In the genomic region with DNA sequence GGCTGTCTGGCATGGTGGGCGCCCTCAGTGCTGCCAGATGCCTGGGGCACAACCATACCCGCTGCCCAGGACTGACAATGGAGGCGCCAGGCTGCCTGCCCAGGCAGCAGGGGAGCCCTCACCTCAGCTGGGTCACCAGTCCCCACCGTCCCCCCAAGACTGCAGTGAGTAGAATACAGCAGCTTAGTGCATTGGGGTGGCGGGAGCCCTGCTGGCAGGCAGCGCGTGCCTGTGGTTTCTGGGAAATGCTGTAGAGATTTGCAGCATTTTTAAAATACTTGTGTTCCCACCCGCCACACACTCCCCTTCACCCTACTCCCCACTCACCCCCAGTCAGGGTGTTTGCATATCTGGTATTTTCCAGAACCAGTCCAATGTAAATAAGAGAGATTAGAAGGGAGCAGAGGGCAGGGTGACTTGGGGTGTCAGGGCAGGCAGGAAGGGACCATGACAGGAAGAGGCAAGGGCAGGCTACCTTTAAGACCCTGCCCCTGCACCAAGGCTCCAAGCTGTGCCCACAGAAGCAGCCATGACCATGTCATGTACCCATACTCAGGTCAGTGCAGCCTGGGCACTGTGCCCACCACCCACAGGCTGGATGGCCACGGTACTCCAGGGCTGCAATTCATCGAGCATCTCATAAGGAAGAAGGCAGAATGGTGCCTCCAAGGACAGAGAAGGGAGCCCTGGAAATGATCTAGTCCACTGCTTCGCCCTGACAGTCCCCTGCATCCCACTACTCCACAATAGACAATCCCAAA, we compare ENCODE assay signal across 10 cellular contexts. TPM values are rescaled to one million over a fixed set of nuclear protein-coding genes. Genes with fewer than 3 reads are reported as not detected.
A peak's percentile ranks its signal among the peaks of the same experiment; 100 is the strongest.
DNase-seq lines count a peak whose midpoint lies in the region; ATAC-seq, FAIRE-seq and TF ChIP-seq lines count a peak whose summit lies in the region.
"Had no signal": no experiment of that assay in that cellular context is flagged by ENCODE, and none has a peak within 500 bp of the region (broad histone marks: within the 10 kb centered on the region; RNA-seq: fewer than 3 reads in every experiment).

No MANE protein-coding gene starts in this region.

- peak in 2 of 3 donors; percentile 63 to 66 for DNase-seq in right cardiac atrium
- no peak for DNase-seq in left cardiac atrium
- DNase-seq in astrocyte of the hippocampus (ENCODE audit: low read depth, low spot score): peak; percentile 94
- DNase-seq in HepG2 (ENCODE audit: low spot score): peak; percentile 88
- no peak for DNase-seq in GM10266 (ENCODE audit: extremely low spot score)
- no peak for DNase-seq in NCI-H82 (lab: John Stamatoyannopoulos, UW)
- no peak for DNase-seq in activated CD8-positive, alpha-beta memory T cell treated with anti-CD3 and anti-CD28 coated beads, Interleukin-2, amount 50 U/mL, for 48 hours
- DNase-seq: activated CD4-positive, alpha-beta T cell treated with anti-CD3 and anti-CD28 coated beads for 4 hours had no signal

- peak overlapping the region; percentile 54 for H3K9ac ChIP-seq in HepG2 (ENCODE audit: insufficient read depth, low read depth, low read length)
- H3K9ac ChIP-seq: parathyroid adenoma had no signal

- ATAC-seq in right cardiac atrium (no peak), left cardiac atrium (no peak), HepG2 (peak; percentile 54), GM21619 (IDR thresholded peaks at IDR 0.05; ENCODE audit: unreplicated experiment) (no peak)

- no peak overlapping the region for H2AFZ ChIP-seq in HepG2 (ENCODE audit: low read length)
- H2AFZ ChIP-seq: parathyroid adenoma had no signal

- peaks cover 87% of the 10 kb centered on the region for H3K79me2 ChIP-seq in HepG2 (ENCODE audit: insufficient read depth, low read length)

- H3K27me3 ChIP-seq in right cardiac atrium (ENCODE audit: control insufficient read depth, insufficient read depth): no peaks in the 10 kb centered on the region
- H3K27me3 ChIP-seq in HepG2 (ENCODE audit: control insufficient read depth in 1 of 2, insufficient read depth in 2 of 2, low read length in 2 of 2): no peaks in the 10 kb centered on the region

- no TSS peak for BruUV-seq in HepG2 (replicated peaks; lab: Mats Ljungman, UMichigan)

- TF ChIP-seq CTCF in HepG2 (CRISPR knock-in tag; IDR thresholded peaks at IDR 0.05) (no peak), GM10266 (IDR thresholded peaks at IDR 0.05; ENCODE audit: control insufficient read depth, insufficient read depth, low read depth, missing control alignments) (no peak)

- POLR2A ChIA-PET in HepG2 (lab: Yijun Ruan, JAX): interaction anchor here (21.6 kb wide), 1 partner anchor 19 kb away, joined by 618 read pairs; the partner anchor contains the start of gene MYO18A

- H3K9me3 ChIP-seq in right cardiac atrium (ENCODE audit: control insufficient read depth, low read length) (no peaks in the 10 kb centered on the region), HepG2 (ENCODE audit: low read length) (no peaks in the 10 kb centered on the region)

- H3K4me3 ChIP-seq in right cardiac atrium (ENCODE audit: low read length) (no peak overlapping the region), HepG2 (replicated peaks in 1 of 3; ENCODE audit: insufficient read depth in 1 of 3, low read depth in 2 of 3, low read length in 3 of 3) (peak overlapping the region in 1 of 3 experiments; percentile 44; a peak in 1 of 6 replicates)

- H3K4me2 ChIP-seq in HepG2 (ENCODE audit: low read depth, low read length): peak overlapping the region; percentile 71

- peak; percentile 51 for FAIRE-seq in HepG2 (lab: Jason Lieb, UNC)

- peaks cover 6 to 23% of the 10 kb centered on the region in 2 experiments; a peak in 4 of 5 replicates for H3K36me3 ChIP-seq in HepG2 (replicated peaks in 1 of 2; ENCODE audit: control insufficient read depth in 1 of 2, insufficient read depth in 2 of 2, low read length in 2 of 2)

- intact Hi-C loops in right cardiac atrium (cut with DNase I): loop anchor here in 1 of 4 donors (10.0 kb wide), 1 partner anchor 126 kb away; no protein-coding TSS in a partner anchor
- intact Hi-C loops in left cardiac atrium (cut with DNase I): loop anchor here in 1 of 2 donors (10.0 kb wide), 1 partner anchor 56 kb away; no protein-coding TSS in a partner anchor
- intact Hi-C loops in HepG2 (cut with micrococcal nuclease; ENCODE audit: unreplicated experiment): loop anchor here (10.0 kb wide), 1 partner anchor 136 kb away; the partner anchor contains the start of gene NUFIP2

- peaks cover 15% of the 10 kb centered on the region for H4K20me1 ChIP-seq in HepG2 (ENCODE audit: insufficient read depth, low read length)

- H3K4me1 ChIP-seq in right cardiac atrium (ENCODE audit: control insufficient read depth, insufficient read depth, low read length) (peaks cover 51% of the 10 kb centered on the region), HepG2 (ENCODE audit: insufficient read depth, low read length) (peaks cover 93% of the 10 kb centered on the region)

- TF ChIP-seq EP300 in HepG2 (IDR thresholded peaks at IDR 0.05; ENCODE audit: low read depth in 2 of 2, low read length in 2 of 2) (peak in 1 of 2 experiments; percentile 86; a peak in 2 of 4 replicates), HepG2 (CRISPR knock-in tag; IDR thresholded peaks at IDR 0.05; ENCODE audit: borderline replicate concordance) (peak; percentile 73)

- H3K27ac ChIP-seq in right cardiac atrium (ENCODE audit: low read length) (no peak overlapping the region), HepG2 (ENCODE audit: extremely low read length, insufficient read depth, low read length) (peak overlapping the region; percentile 73)

- 69% methylated on average over 11 of the region's 11 CpGs for WGBS in right cardiac atrium
- 33% methylated on average over 4 of the region's 11 CpGs for WGBS in HepG2 (ENCODE audit: low lambda C conversion rate)

- in situ Hi-C loops in HepG2 (cut with HindIII; ENCODE audit: extremely low pct_ligation_motif_present, low pct_unique_long_range_greater_than_20kb): no loop called here

- no peak for TF ChIP-seq POLR2A in HepG2 (IDR thresholded peaks at IDR 0.05; ENCODE audit: insufficient read depth in 1 of 2, low read depth in 2 of 2, low read length in 2 of 2)

- CTCF ChIA-PET in HepG2 (lab: Yijun Ruan, JAX; ENCODE audit: low intra/inter-chr PET ratio, low total read pairs): no interaction called here

- TF ChIP-seq RAD21 in HepG2 (CRISPR knock-in tag; IDR thresholded peaks at IDR 0.05): no peak

TF ChIP-seq in HepG2, 621 proteins besides CTCF, POLR2A, EP300 and RAD21 (continues in another document):
- TF ChIP-seq GABPA (IDR thresholded peaks at IDR 0.05; ENCODE audit: low read depth, low read length) (no peak), GABPA (CRISPR knock-in tag; IDR thresholded peaks at IDR 0.05; ENCODE audit: low read depth) (peak; percentile 57), ZNF709 (CRISPR knock-in tag; IDR thresholded peaks at IDR 0.05) (no peak), TFDP2 (CRISPR knock-in tag; IDR thresholded peaks at IDR 0.05) (0 out of 2 replicates have a peak, but pooled peaks have one; percentile 33), ZFP36L2 (CRISPR knock-in tag; IDR thresholded peaks at IDR 0.05) (no peak), DPF2 (CRISPR knock-in tag; IDR thresholded peaks at IDR 0.05; ENCODE audit: borderline replicate concordance, low read depth) (peak; percentile 87), MIER2 (CRISPR knock-in tag; IDR thresholded peaks at IDR 0.05) (no peak)

RNA-seq across cellular contexts. Expression of gene MYO18A, which starts 21.5 kb away (rescaled TPM):
- total RNA-seq in right cardiac atrium (100 to 1,000 TPM; 206 to 312 (median 277) TPM), left cardiac atrium (100 to 1,000 TPM; 179 to 190 TPM), HepG2 (2016; rRNA removed; fragmentation: Illumina TruSeq; extraction: Trizol) (21.2 and 24.8 TPM in 2 replicates)
- polyA plus RNA-seq in right cardiac atrium (248 TPM), HepG2 (2011; rRNA removed) (16.8 and 23.2 TPM in 2 replicates)
- 4.9 and 7.5 TPM in 2 replicates for total RNA-seq in HepG2 (2016; cell fraction: cytosol; rRNA removed; fragmentation: Illumina TruSeq; extraction: Trizol; ENCODE audit: low read depth)
- 16.3 and 25.6 TPM in 2 replicates for total RNA-seq in HepG2 (2016; cell fraction: insoluble cytoplasmic fraction; rRNA removed; fragmentation: Illumina TruSeq; extraction: Trizol)
- total RNA-seq in HepG2 (2016; cell fraction: membrane; rRNA removed; fragmentation: Illumina TruSeq; extraction: Trizol): 5.8 and 6.0 TPM in 2 replicates
- 24.8 and 30.3 TPM in 2 replicates for total RNA-seq in HepG2 (2016; cell fraction: nucleus; rRNA removed; fragmentation: Illumina TruSeq; extraction: Trizol)
- 8.3 and 9.6 TPM in 2 replicates for polyA plus RNA-seq in HepG2 (2011; cell fraction: cytosol; rRNA removed)
- polyA plus RNA-seq in HepG2 (2011; cell fraction: nucleus; rRNA removed): 155 and 159 TPM in 2 replicates
- polyA plus RNA-seq in HepG2 (2012): 42.0 and 44.5 TPM in 2 replicates
- 0.96 and 1.4 TPM in 2 replicates for polyA plus RNA-seq in HepG2 (2016; cell fraction: cytosol; fragmentation: Illumina TruSeq; extraction: Trizol; ENCODE audit: low read depth)
- polyA plus RNA-seq in HepG2 (2016; cell fraction: insoluble cytoplasmic fraction; fragmentation: Illumina TruSeq; extraction: Trizol; ENCODE audit: low read depth): 16.0 and 20.4 TPM in 2 replicates
- 2.4 and 3.0 TPM in 2 replicates for polyA plus RNA-seq in HepG2 (2016; cell fraction: membrane; fragmentation: Illumina TruSeq; extraction: Trizol; ENCODE audit: low read depth)
- 72.8 and 77.7 TPM in 2 replicates for polyA plus RNA-seq in HepG2 (2016; cell fraction: nucleus; fragmentation: Illumina TruSeq; extraction: Trizol; ENCODE audit: insufficient read depth, low read depth)
- polyA minus RNA-seq in HepG2 (2011; rRNA and poly(A)+ RNA removed; ENCODE audit: low replicate concordance): 39.4 and 67.1 TPM in 2 replicates
- 13.7 and 17.4 TPM in 2 replicates for polyA minus RNA-seq in HepG2 (2011; cell fraction: cytosol; rRNA and poly(A)+ RNA removed)
- polyA minus RNA-seq in HepG2 (2011; cell fraction: nucleus; rRNA and poly(A)+ RNA removed): 65.8 and 83.4 TPM in 2 replicates

Comparison
In these comparisons a context has a peak if more than half of its experiments do, and no peak if none do; other contexts are left out.
1. DNase-seq: peak in right cardiac atrium (2 of 3), astrocyte of the hippocampus (single experiment) and HepG2 (single experiment); none in left cardiac atrium (single experiment), GM10266 (single experiment), NCI-H82 (single experiment) and activated CD8-positive, alpha-beta memory T cell treated with anti-CD3 and anti-CD28 coated beads, Interleukin-2, amount 50 U/mL, for 48 hours (single experiment).